33 cellular contexts compared by ENCODE assay signal in genomic region chr17:10814083-10814482, GRCh38. TPM values are rescaled to one million over a fixed set of nuclear protein-coding genes. Genes with fewer than 3 reads are reported as not detected.
"Had no signal": no experiment of that assay in that cellular context is flagged by ENCODE, and none has a peak within 500 bp of the region (broad histone marks: within the 10 kb centered on the region; RNA-seq: fewer than 3 reads in every experiment).

No MANE protein-coding gene starts in this region.

- H3K36me3 ChIP-seq: ascending aorta, breast epithelium, cardiac muscle cell, esophagus muscularis mucosa, gastrocnemius medialis had no signal

- H3K27me3 ChIP-seq: ascending aorta, breast epithelium, cardiac muscle cell, esophagus muscularis mucosa, foreskin keratinocyte, gastrocnemius medialis had no signal

- ATAC-seq: activated CD4-positive, alpha-beta T cell treated with anti-CD3 and anti-CD28 coated beads for 36 hours; activated CD8-positive, alpha-beta memory T cell treated with anti-CD3 and anti-CD28 coated beads, Interleukin-2, amount 10 ng/mL, durations not matched to agents 7 days and 5 days; activated CD8-positive, alpha-beta T cell treated with anti-CD3 and anti-CD28 coated beads, Interleukin-2, amount 10 ng/mL, durations not matched to agents 7 days and 5 days; activated naive CD4-positive, alpha-beta T cell treated with anti-CD3 and anti-CD28 coated beads, Interleukin-2, amount 50 U/mL, for 72 hours; activated T-cell treated with anti-CD3 and anti-CD28 coated beads, Interleukin-2, amount 50 U/mL, for 72 hours; effector memory CD8-positive, alpha-beta T cell; foreskin keratinocyte; gastrocnemius medialis; T-helper 17 cell had no signal

- H3K27ac ChIP-seq: ascending aorta, breast epithelium, cardiac muscle cell, coronary artery, esophagus muscularis mucosa, foreskin keratinocyte, gastrocnemius medialis had no signal

- H3K4me3 ChIP-seq: ascending aorta, breast epithelium, cardiac muscle cell, coronary artery, esophagus muscularis mucosa, gastrocnemius medialis had no signal

- H3K9me3 ChIP-seq: ascending aorta, breast epithelium, esophagus muscularis mucosa, gastrocnemius medialis had no signal

- H3K4me1 ChIP-seq: ascending aorta, breast epithelium, esophagus muscularis mucosa, foreskin keratinocyte, gastrocnemius medialis had no signal

- DNase-seq: activated CD4-positive, alpha-beta memory T cell treated with anti-CD3 and anti-CD28 coated beads for 36 hours; activated CD4-positive, alpha-beta T cell treated with anti-CD3 and anti-CD28 coated beads for 36 hours; activated CD4-positive, alpha-beta T cell treated with anti-CD3 and anti-CD28 coated beads, Interleukin-2, amount 10 ng/mL, durations not matched to agents 24 days and 14 days; activated CD4-positive, CD25-positive, alpha-beta regulatory T cell; activated CD4-positive, CD25-positive, alpha-beta regulatory T cell treated with anti-CD3 and anti-CD28 coated beads, Interleukin-2, amount 50 U/mL, for 72 hours; activated CD8-positive, alpha-beta memory T cell treated with anti-CD3 and anti-CD28 coated beads, Interleukin-2, amount 10 ng/mL, durations not matched to agents 7 days and 5 days; activated CD8-positive, alpha-beta memory T cell treated with anti-CD3 and anti-CD28 coated beads, Interleukin-2, amount 50 U/mL, for 48 hours; activated CD8-positive, alpha-beta T cell treated with anti-CD3 and anti-CD28 coated beads, Interleukin-2, amount 10 ng/mL, durations not matched to agents 7 days and 5 days; activated gamma-delta T cell; activated naive CD4-positive, alpha-beta T cell; activated naive CD4-positive, alpha-beta T cell treated with anti-CD3 and anti-CD28 coated beads, Interleukin-2, amount 10 ng/mL, durations not matched to agents 7 days and 5 days; activated naive CD8-positive, alpha-beta T cell treated with anti-CD3 and anti-CD28 coated beads, Interleukin-2, amount 10 ng/mL, durations not matched to agents 7 days and 5 days; activated T-cell treated with anti-CD3 and anti-CD28 coated beads for 4 hours; activated T-cell treated with anti-CD3 and anti-CD28 coated beads, Interleukin-2, amount 50 U/mL, for 24 hours; activated T-cell treated with anti-CD3 and anti-CD28 coated beads, Interleukin-2, amount 50 U/mL, for 72 hours; central memory CD4-positive, alpha-beta T cell; cerebellar nuclear complex; effector CD4-positive, alpha-beta T cell; effector memory CD8-positive, alpha-beta T cell; erythroblast; foreskin keratinocyte; gastrocnemius medialis; glutamatergic neuron; T-helper 1 cell; T-helper 17 cell; T1000 had no signal

RNA-seq across cellular contexts. Expression of gene TMEM238L, which starts 10.2 kb away (rescaled TPM):
- total RNA-seq: activated CD4-positive, alpha-beta memory T cell treated with anti-CD3 and anti-CD28 coated beads for 36 hours; activated CD4-positive, alpha-beta T cell treated with anti-CD3 and anti-CD28 coated beads for 36 hours; activated CD4-positive, alpha-beta T cell treated with anti-CD3 and anti-CD28 coated beads, Interleukin-2, amount 10 ng/mL, durations not matched to agents 24 days and 14 days; activated CD8-positive, alpha-beta memory T cell treated with anti-CD3 and anti-CD28 coated beads for 36 hours; activated CD8-positive, alpha-beta memory T cell treated with anti-CD3 and anti-CD28 coated beads, Interleukin-2, amount 10 ng/mL, durations not matched to agents 7 days and 5 days; activated CD8-positive, alpha-beta T cell treated with anti-CD3 and anti-CD28 coated beads, Interleukin-2, amount 10 ng/mL, durations not matched to agents 7 days and 5 days; activated naive CD4-positive, alpha-beta T cell treated with anti-CD3 and anti-CD28 coated beads, Interleukin-2, amount 50 U/mL, for 72 hours; activated naive CD8-positive, alpha-beta T cell treated with anti-CD3 and anti-CD28 coated beads, Interleukin-2, amount 10 ng/mL, durations not matched to agents 7 days and 5 days; activated T-cell treated with anti-CD3 and anti-CD28 coated beads, Interleukin-2, amount 50 U/mL, for 72 hours; ascending aorta; cardiac muscle cell; esophagus muscularis mucosa; foreskin keratinocyte; T-helper 17 cell had no signal

RNA-seq across cellular contexts. Expression of gene PIRT, which starts 23.8 kb away (rescaled TPM):
- total RNA-seq: activated CD4-positive, alpha-beta memory T cell treated with anti-CD3 and anti-CD28 coated beads for 36 hours; activated CD4-positive, alpha-beta T cell treated with anti-CD3 and anti-CD28 coated beads for 36 hours; activated CD4-positive, alpha-beta T cell treated with anti-CD3 and anti-CD28 coated beads, Interleukin-2, amount 10 ng/mL, durations not matched to agents 24 days and 14 days; activated CD8-positive, alpha-beta memory T cell treated with anti-CD3 and anti-CD28 coated beads for 36 hours; activated CD8-positive, alpha-beta memory T cell treated with anti-CD3 and anti-CD28 coated beads, Interleukin-2, amount 10 ng/mL, durations not matched to agents 7 days and 5 days; activated CD8-positive, alpha-beta T cell treated with anti-CD3 and anti-CD28 coated beads, Interleukin-2, amount 10 ng/mL, durations not matched to agents 7 days and 5 days; activated naive CD4-positive, alpha-beta T cell treated with anti-CD3 and anti-CD28 coated beads, Interleukin-2, amount 50 U/mL, for 72 hours; activated naive CD8-positive, alpha-beta T cell treated with anti-CD3 and anti-CD28 coated beads, Interleukin-2, amount 10 ng/mL, durations not matched to agents 7 days and 5 days; activated T-cell treated with anti-CD3 and anti-CD28 coated beads, Interleukin-2, amount 50 U/mL, for 72 hours; ascending aorta; cardiac muscle cell; foreskin keratinocyte; gastrocnemius medialis; T-helper 17 cell had no signal
